Comparison of ENCODE assay signal across 18 cellular contexts in the genomic region with DNA sequence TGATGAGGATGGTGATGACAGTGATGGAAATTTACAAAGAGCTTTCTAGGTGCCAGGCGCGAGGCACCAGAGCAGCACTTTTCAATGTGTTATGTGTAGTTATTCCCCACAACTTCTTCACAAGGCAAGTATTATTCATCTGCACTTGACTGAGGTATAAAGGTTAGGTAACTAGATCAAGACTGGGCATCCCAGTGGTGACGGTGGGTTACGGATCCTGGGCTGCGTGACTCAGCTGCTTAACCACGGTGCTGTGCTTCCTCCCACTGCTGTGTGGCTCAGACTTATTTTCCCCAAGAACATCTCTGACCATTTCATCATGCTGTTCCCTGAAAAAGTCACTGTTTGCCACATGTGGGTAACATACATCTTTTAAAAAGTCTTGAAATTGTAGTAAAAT. TPM values are rescaled to one million over a fixed set of nuclear protein-coding genes. Genes with fewer than 3 reads are reported as not detected.
A peak's percentile ranks its signal among the peaks of the same experiment; 100 is the strongest.
DNase-seq lines count a peak whose midpoint lies in the region; ATAC-seq, FAIRE-seq and TF ChIP-seq lines count a peak whose summit lies in the region.
"Had no signal": no experiment of that assay in that cellular context is flagged by ENCODE, and none has a peak within 500 bp of the region (broad histone marks: within the 10 kb centered on the region; RNA-seq: fewer than 3 reads in every experiment).

No MANE protein-coding gene starts in this region.

- no peaks in the 10 kb centered on the region for H3K9me3 Mint-ChIP-seq in activated CD4-positive, alpha-beta T cell treated with anti-CD3 and anti-CD28 coated beads for 36 hours (ENCODE audit: low read depth)
- H3K9me3 Mint-ChIP-seq in activated naive CD8-positive, alpha-beta T cell treated with anti-CD3 and anti-CD28 coated beads for 36 hours, result no peaks in the 10 kb centered on the region
- H3K9me3 Mint-ChIP-seq in CD8-positive, alpha-beta memory T cell, result peaks cover 0 to 3% (median 0%) of the 10 kb centered on the region in 5 donors

- no peaks in the 10 kb centered on the region for H3K27me3 ChIP-seq in HepG2 (ENCODE audit: control insufficient read depth in 1 of 2, insufficient read depth in 2 of 2, low read length in 2 of 2)
- no peaks in the 10 kb centered on the region for H3K27me3 ChIP-seq in right lobe of liver
- no peaks in the 10 kb centered on the region for H3K27me3 ChIP-seq in CD8-positive, alpha-beta memory T cell (ENCODE audit: insufficient read depth, low read length, poor library complexity, severe bottlenecking)
- H3K27me3 ChIP-seq: BLaER1 treated with 17β-estradiol and CSF1 and Interleukin-3, amounts not matched to agents 10 nM and 100 nM had no signal

- TSS peak; percentile 12 for BruUV-seq in HepG2 (replicated peaks; lab: Mats Ljungman, UMichigan)

- no peak for TF ChIP-seq RAD21 in HepG2 (CRISPR knock-in tag; IDR thresholded peaks at IDR 0.05)

- no peak overlapping the region for H3K4me2 ChIP-seq in HepG2 (ENCODE audit: low read depth, low read length)
- H3K4me2 ChIP-seq: BLaER1 treated with 17β-estradiol and CSF1 and Interleukin-3, amounts not matched to agents 10 nM and 100 nM had no signal

- no peak for TF ChIP-seq EP300 in HepG2 (IDR thresholded peaks at IDR 0.05; ENCODE audit: low read depth in 2 of 2, low read length in 2 of 2)
- no peak for TF ChIP-seq EP300 in HepG2 (CRISPR knock-in tag; IDR thresholded peaks at IDR 0.05; ENCODE audit: borderline replicate concordance)

- intact Hi-C loops in activated CD4-positive, alpha-beta T cell treated with anti-CD3 and anti-CD28 coated beads for 36 hours (cut with DNase I, micrococcal nuclease), result no loop called here
- intact Hi-C loops in HepG2 (cut with micrococcal nuclease; ENCODE audit: unreplicated experiment), result no loop called here
- intact Hi-C loops in right lobe of liver (cut with DNase I), result no loop called here

- H3K4me1 Mint-ChIP-seq in activated CD4-positive, alpha-beta T cell treated with anti-CD3 and anti-CD28 coated beads for 36 hours, result peaks cover 5% of the 10 kb centered on the region
- peaks cover 3% of the 10 kb centered on the region for H3K4me1 Mint-ChIP-seq in activated naive CD8-positive, alpha-beta T cell treated with anti-CD3 and anti-CD28 coated beads for 36 hours
- H3K4me1 Mint-ChIP-seq in CD8-positive, alpha-beta memory T cell, result peaks cover 0 to 3% (median 0%) of the 10 kb centered on the region in 3 donors

- 97% methylated on average over 6 of the region's 6 CpGs for WGBS in HepG2 (ENCODE audit: low lambda C conversion rate)
- 81% methylated on average over 2 of the region's 6 CpGs for whole genome bisulfite sequencing in right lobe of liver (ENCODE audit: insufficient coverage, low coverage, low lambda C conversion rate, missing lambda C conversion rate)

- H3K27ac Mint-ChIP-seq in activated CD4-positive, alpha-beta T cell treated with anti-CD3 and anti-CD28 coated beads for 36 hours, result no peak overlapping the region
- H3K27ac Mint-ChIP-seq in activated naive CD8-positive, alpha-beta T cell treated with anti-CD3 and anti-CD28 coated beads for 36 hours, result peak overlapping the region; percentile 32
- H3K27ac Mint-ChIP-seq in CD8-positive, alpha-beta memory T cell, result no peak overlapping the region

- no peaks in the 10 kb centered on the region for H4K20me1 ChIP-seq in HepG2 (ENCODE audit: insufficient read depth, low read length)
- H4K20me1 ChIP-seq: BLaER1 treated with 17β-estradiol and CSF1 and Interleukin-3, amounts not matched to agents 10 nM and 100 nM had no signal

- no peak overlapping the region for H3K9ac ChIP-seq in HepG2 (ENCODE audit: insufficient read depth, low read depth, low read length)
- H3K9ac ChIP-seq: BLaER1 treated with 17β-estradiol and CSF1 and Interleukin-3, amounts not matched to agents 10 nM and 100 nM had no signal

- H3K27ac ChIP-seq in HepG2 (ENCODE audit: extremely low read length, insufficient read depth, low read length) (no peak overlapping the region), right lobe of liver (no peak overlapping the region)
- no peak overlapping the region for H3K27ac ChIP-seq in CD8-positive, alpha-beta memory T cell (ENCODE audit: low read depth, low read length)
- H3K27ac ChIP-seq: 22Rv1; BLaER1 treated with 17β-estradiol and CSF1 and Interleukin-3, amounts not matched to agents 10 nM and 100 nM had no signal

- no peak for TF ChIP-seq POLR2A in HepG2 (IDR thresholded peaks at IDR 0.05; ENCODE audit: insufficient read depth in 1 of 2, low read depth in 2 of 2, low read length in 2 of 2)
- no peak for TF ChIP-seq POLR2A in right lobe of liver (IDR thresholded peaks at IDR 0.05)

- in situ Hi-C loops in HepG2 (cut with HindIII; ENCODE audit: extremely low pct_ligation_motif_present, low pct_unique_long_range_greater_than_20kb), result no loop called here

- H3K4me1 ChIP-seq in HepG2 (ENCODE audit: insufficient read depth, low read length), result no peaks in the 10 kb centered on the region
- no peaks in the 10 kb centered on the region for H3K4me1 ChIP-seq in right lobe of liver
- H3K4me1 ChIP-seq in CD8-positive, alpha-beta memory T cell (ENCODE audit: insufficient read depth, low read length), result no peaks in the 10 kb centered on the region

- peaks cover 24% of the 10 kb centered on the region for H3K36me3 Mint-ChIP-seq in activated CD4-positive, alpha-beta T cell treated with anti-CD3 and anti-CD28 coated beads for 36 hours (ENCODE audit: low read depth)
- peaks cover 24% of the 10 kb centered on the region for H3K36me3 Mint-ChIP-seq in activated naive CD8-positive, alpha-beta T cell treated with anti-CD3 and anti-CD28 coated beads for 36 hours
- H3K36me3 Mint-ChIP-seq in CD8-positive, alpha-beta memory T cell, result peaks cover 18 to 42% (median 32%) of the 10 kb centered on the region in 3 donors

- no peak overlapping the region for H3K4me3 Mint-ChIP-seq in activated CD4-positive, alpha-beta T cell treated with anti-CD3 and anti-CD28 coated beads for 36 hours
- no peak overlapping the region for H3K4me3 Mint-ChIP-seq in activated naive CD8-positive, alpha-beta T cell treated with anti-CD3 and anti-CD28 coated beads for 36 hours
- H3K4me3 Mint-ChIP-seq in CD8-positive, alpha-beta memory T cell, result no peak overlapping the region

- H3K27me3 Mint-ChIP-seq in activated CD4-positive, alpha-beta T cell treated with anti-CD3 and anti-CD28 coated beads for 36 hours, result no peaks in the 10 kb centered on the region
- H3K27me3 Mint-ChIP-seq in activated naive CD8-positive, alpha-beta T cell treated with anti-CD3 and anti-CD28 coated beads for 36 hours, result no peaks in the 10 kb centered on the region
- no peaks in the 10 kb centered on the region for H3K27me3 Mint-ChIP-seq in CD8-positive, alpha-beta memory T cell

- peak; percentile 54 for DNase-seq in activated CD4-positive, alpha-beta T cell treated with anti-CD3 and anti-CD28 coated beads for 36 hours
- no peak for DNase-seq in activated CD4-positive, alpha-beta T cell treated with anti-CD3 and anti-CD28 coated beads, Interleukin-2, amount 50 U/mL, for 1 hour
- DNase-seq in HepG2 (ENCODE audit: low spot score) (no peak), right lobe of liver (no peak)
- DNase-seq in activated naive CD8-positive, alpha-beta T cell treated with anti-CD3 and anti-CD28 coated beads for 36 hours, result no peak
- peak; percentile 42 for DNase-seq in stimulated activated CD8-positive, alpha-beta memory T cell treated with anti-CD3 and anti-CD28 coated beads, Interleukin-4, amount 100 ng/mL, for 48 hours
- DNase-seq in CD8-positive, alpha-beta memory T cell, result no peak
- DNase-seq: GOT3, KG1, NCI-H187 treated with DMSO at 0.1 percent for 48 hours, NCI-H2171, NCI-H446 treated with DMSO at 0.1 percent for 48 hours, NCI-H748 treated with DMSO at 0.1 percent for 48 hours had no signal

- TF ChIP-seq CTCF in HepG2 (CRISPR knock-in tag; IDR thresholded peaks at IDR 0.05) (no peak), right lobe of liver (IDR thresholded peaks at IDR 0.05) (no peak)

- H3K36me3 ChIP-seq in HepG2 (replicated peaks in 1 of 2; ENCODE audit: control insufficient read depth in 1 of 2, insufficient read depth in 2 of 2, low read length in 2 of 2) (peaks cover 12 to 21% of the 10 kb centered on the region in 2 experiments; a peak in 3 of 5 replicates), right lobe of liver (peaks cover 0 to 2% (median 0%) of the 10 kb centered on the region in 4 donors)
- H3K36me3 ChIP-seq in CD8-positive, alpha-beta memory T cell (ENCODE audit: insufficient read depth, low read length), result no peaks in the 10 kb centered on the region

- ATAC-seq in activated CD4-positive, alpha-beta T cell treated with anti-CD3 and anti-CD28 coated beads for 36 hours, result peak; percentile 39
- ATAC-seq in HepG2 (no peak), right lobe of liver (no peak), HG02870 (IDR thresholded peaks at IDR 0.05; ENCODE audit: unreplicated experiment) (no peak)
- ATAC-seq: Panc1 had no signal

- H3K79me2 ChIP-seq in HepG2 (ENCODE audit: insufficient read depth, low read length), result no peaks in the 10 kb centered on the region

- H3K9me3 ChIP-seq in HepG2 (ENCODE audit: low read length), result no peaks in the 10 kb centered on the region
- H3K9me3 ChIP-seq in right lobe of liver, result no peaks in the 10 kb centered on the region
- H3K9me3 ChIP-seq in CD8-positive, alpha-beta memory T cell (ENCODE audit: low read length), result no peaks in the 10 kb centered on the region

- no peak for FAIRE-seq in HepG2 (lab: Jason Lieb, UNC)

- CTCF ChIA-PET in activated CD4-positive, alpha-beta T cell treated with anti-CD3 and anti-CD28 coated beads for 36 hours (lab: Charles Lee), result interaction anchor here (0.5 to 0.7 kb wide), 3 partner anchors 105 to 515 kb away, joined by 3 to 4 read pairs (median 3); no protein-coding TSS in a partner anchor
- CTCF ChIA-PET in HepG2 (lab: Yijun Ruan, JAX; ENCODE audit: low intra/inter-chr PET ratio, low total read pairs), result no interaction called here
- CTCF ChIA-PET in CD8-positive, alpha-beta memory T cell (lab: Charles Lee), result interaction anchor here (0.7 to 1.1 kb wide), 2 partner anchors 73 to 215 kb away, joined by 3 read pairs; no protein-coding TSS in a partner anchor

- POLR2A ChIA-PET in activated CD4-positive, alpha-beta T cell treated with anti-CD3 and anti-CD28 coated beads for 36 hours (lab: Charles Lee), result no interaction called here
- POLR2A ChIA-PET in HepG2 (lab: Yijun Ruan, JAX), result no interaction called here
- POLR2A ChIA-PET in CD8-positive, alpha-beta memory T cell (lab: Charles Lee), result no interaction called here

- H3K4me3 ChIP-seq in HepG2 (replicated peaks in 1 of 3; ENCODE audit: insufficient read depth in 1 of 3, low read depth in 2 of 3, low read length in 3 of 3) (no peak overlapping the region), right lobe of liver (no peak overlapping the region)
- no peak overlapping the region for H3K4me3 ChIP-seq in CD8-positive, alpha-beta memory T cell (ENCODE audit: low read length)
- H3K4me3 ChIP-seq: BLaER1 treated with 17β-estradiol and CSF1 and Interleukin-3, amounts not matched to agents 10 nM and 100 nM had no signal

- no peak overlapping the region for H2AFZ ChIP-seq in HepG2 (ENCODE audit: low read length)

RNA-seq across cellular contexts. Expression of a gene that starts 19.3 kb away (rescaled TPM):
- total RNA-seq in activated CD4-positive, alpha-beta T cell treated with anti-CD3 and anti-CD28 coated beads for 36 hours, result under 1 TPM; 0.30 to 0.76 TPM
- total RNA-seq in HepG2 (2016; rRNA removed; fragmentation: Illumina TruSeq; extraction: Trizol), result not detected in 2 replicates
- not detected in 2 replicates for total RNA-seq in HepG2 (2016; cell fraction: cytosol; rRNA removed; fragmentation: Illumina TruSeq; extraction: Trizol; ENCODE audit: low read depth)
- not detected in 2 replicates for total RNA-seq in HepG2 (2016; cell fraction: insoluble cytoplasmic fraction; rRNA removed; fragmentation: Illumina TruSeq; extraction: Trizol)
- total RNA-seq in HepG2 (2016; cell fraction: membrane; rRNA removed; fragmentation: Illumina TruSeq; extraction: Trizol), result not detected in 2 replicates
- not detected in 2 replicates for total RNA-seq in HepG2 (2016; cell fraction: nucleus; rRNA removed; fragmentation: Illumina TruSeq; extraction: Trizol)
- not detected in 2 replicates for polyA plus RNA-seq in HepG2 (2011; rRNA removed)
- not detected in 2 replicates for polyA plus RNA-seq in HepG2 (2011; cell fraction: cytosol; rRNA removed)
- polyA plus RNA-seq in HepG2 (2011; cell fraction: nucleus; rRNA removed), result not detected in 2 replicates
- 0.41 TPM in 1 of 2 replicates, not detected in the other for polyA plus RNA-seq in HepG2 (2012)
- polyA plus RNA-seq in HepG2 (2016; cell fraction: cytosol; fragmentation: Illumina TruSeq; extraction: Trizol; ENCODE audit: low read depth), result not detected in 2 replicates
- polyA plus RNA-seq in HepG2 (2016; cell fraction: insoluble cytoplasmic fraction; fragmentation: Illumina TruSeq; extraction: Trizol; ENCODE audit: low read depth), result not detected in 2 replicates
- polyA plus RNA-seq in HepG2 (2016; cell fraction: membrane; fragmentation: Illumina TruSeq; extraction: Trizol; ENCODE audit: low read depth), result not detected in 2 replicates
- polyA plus RNA-seq in HepG2 (2016; cell fraction: nucleus; fragmentation: Illumina TruSeq; extraction: Trizol; ENCODE audit: insufficient read depth, low read depth), result not detected in 2 replicates
- not detected in 2 replicates for polyA minus RNA-seq in HepG2 (2011; rRNA and poly(A)+ RNA removed; ENCODE audit: low replicate concordance)
- not detected in 2 replicates for polyA minus RNA-seq in HepG2 (2011; cell fraction: cytosol; rRNA and poly(A)+ RNA removed)
- polyA minus RNA-seq in HepG2 (2011; cell fraction: nucleus; rRNA and poly(A)+ RNA removed), result not detected in 2 replicates
- total RNA-seq in right lobe of liver, result not detected
- total RNA-seq in activated naive CD8-positive, alpha-beta T cell treated with anti-CD3 and anti-CD28 coated beads for 36 hours, result 1 to 10 TPM; 1.5 to 2.5 TPM
- under 1 TPM; 0.59 to 0.64 TPM for total RNA-seq in CD8-positive, alpha-beta memory T cell
- 1.8 TPM for polyA plus RNA-seq in CD8-positive, alpha-beta memory T cell
- total RNA-seq: M059J had no signal

RNA-seq across cellular contexts. Expression of a gene that starts 22.8 kb away (rescaled TPM):
- 1 to 10 TPM; 8.3 to 9.9 TPM for total RNA-seq in activated CD4-positive, alpha-beta T cell treated with anti-CD3 and anti-CD28 coated beads for 36 hours
- total RNA-seq in HepG2 (2016; rRNA removed; fragmentation: Illumina TruSeq; extraction: Trizol), result 17.8 and 23.7 TPM in 2 replicates
- 9.8 and 10.4 TPM in 2 replicates for total RNA-seq in HepG2 (2016; cell fraction: cytosol; rRNA removed; fragmentation: Illumina TruSeq; extraction: Trizol; ENCODE audit: low read depth)
- 18.7 and 21.4 TPM in 2 replicates for total RNA-seq in HepG2 (2016; cell fraction: insoluble cytoplasmic fraction; rRNA removed; fragmentation: Illumina TruSeq; extraction: Trizol)
- 21.2 and 21.4 TPM in 2 replicates for total RNA-seq in HepG2 (2016; cell fraction: membrane; rRNA removed; fragmentation: Illumina TruSeq; extraction: Trizol)
- total RNA-seq in HepG2 (2016; cell fraction: nucleus; rRNA removed; fragmentation: Illumina TruSeq; extraction: Trizol), result 14.7 and 22.2 TPM in 2 replicates
- polyA plus RNA-seq in HepG2 (2011; rRNA removed), result 9.5 and 11.5 TPM in 2 replicates
- polyA plus RNA-seq in HepG2 (2011; cell fraction: cytosol; rRNA removed), result 9.2 TPM in 2 replicates
- polyA plus RNA-seq in HepG2 (2011; cell fraction: nucleus; rRNA removed), result 8.4 and 10.1 TPM in 2 replicates
- 9.5 and 10.4 TPM in 2 replicates for polyA plus RNA-seq in HepG2 (2012)
- polyA plus RNA-seq in HepG2 (2016; cell fraction: cytosol; fragmentation: Illumina TruSeq; extraction: Trizol; ENCODE audit: low read depth), result 14.1 and 14.3 TPM in 2 replicates
- polyA plus RNA-seq in HepG2 (2016; cell fraction: insoluble cytoplasmic fraction; fragmentation: Illumina TruSeq; extraction: Trizol; ENCODE audit: low read depth), result 19.6 and 24.3 TPM in 2 replicates
- polyA plus RNA-seq in HepG2 (2016; cell fraction: membrane; fragmentation: Illumina TruSeq; extraction: Trizol; ENCODE audit: low read depth), result 20.7 and 22.5 TPM in 2 replicates
- 17.7 and 21.4 TPM in 2 replicates for polyA plus RNA-seq in HepG2 (2016; cell fraction: nucleus; fragmentation: Illumina TruSeq; extraction: Trizol; ENCODE audit: insufficient read depth, low read depth)
- 53.1 and 99.1 TPM in 2 replicates for polyA minus RNA-seq in HepG2 (2011; rRNA and poly(A)+ RNA removed; ENCODE audit: low replicate concordance)
- 8.2 and 10.2 TPM in 2 replicates for polyA minus RNA-seq in HepG2 (2011; cell fraction: cytosol; rRNA and poly(A)+ RNA removed)
- 36.4 and 39.8 TPM in 2 replicates for polyA minus RNA-seq in HepG2 (2011; cell fraction: nucleus; rRNA and poly(A)+ RNA removed)
- total RNA-seq in right lobe of liver, result 1 to 10 TPM; 2.3 to 7.9 (median 3.7) TPM
- 10 to 100 TPM; 10.6 to 15.8 TPM for total RNA-seq in activated naive CD8-positive, alpha-beta T cell treated with anti-CD3 and anti-CD28 coated beads for 36 hours
- total RNA-seq in CD8-positive, alpha-beta memory T cell, result 10 to 100 TPM; 11.2 to 11.6 TPM
- 10.4 TPM for polyA plus RNA-seq in CD8-positive, alpha-beta memory T cell

Comparison
In these comparisons a context has a peak if more than half of its experiments do, and no peak if none do; other contexts are left out.
1. DNase-seq: peak in activated CD4-positive, alpha-beta T cell treated with anti-CD3 and anti-CD28 coated beads for 36 hours (single experiment) and stimulated activated CD8-positive, alpha-beta memory T cell treated with anti-CD3 and anti-CD28 coated beads, Interleukin-4, amount 100 ng/mL, for 48 hours (single experiment); none in activated CD4-positive, alpha-beta T cell treated with anti-CD3 and anti-CD28 coated beads, Interleukin-2, amount 50 U/mL, for 1 hour (single experiment), HepG2 (single experiment), right lobe of liver (0 of 3), activated naive CD8-positive, alpha-beta T cell treated with anti-CD3 and anti-CD28 coated beads for 36 hours (single experiment) and CD8-positive, alpha-beta memory T cell (0 of 5).